In genomic region chr9:129273136-129273895, GRCh38 we compare ENCODE assay signal across 18 cellular contexts.
A peak's percentile ranks its signal among the peaks of the same experiment; 100 is the strongest.
DNase-seq lines count a peak whose midpoint lies in the region; ATAC-seq, FAIRE-seq and TF ChIP-seq lines count a peak whose summit lies in the region.
"Had no signal": no experiment of that assay in that cellular context is flagged by ENCODE, and none has a peak within 500 bp of the region (broad histone marks: within the 10 kb centered on the region; RNA-seq: fewer than 3 reads in every experiment).

No MANE protein-coding gene starts in this region.

- no peak for TF ChIP-seq POLR2A in erythroblast (IDR thresholded peaks at IDR 0.05; ENCODE audit: low read length)

- no peaks in the 10 kb centered on the region for H3K4me1 ChIP-seq in kidney (ENCODE audit: control insufficient read depth in 1 of 2, insufficient read depth in 1 of 2, low read depth in 1 of 2, low read length in 2 of 2)

- no peaks in the 10 kb centered on the region for H3K36me3 ChIP-seq in kidney (ENCODE audit: control insufficient read depth in 1 of 2, insufficient read depth in 2 of 2, low read length in 2 of 2)

- intact Hi-C loops in kidney (cut with DNase I) = no loop called here
- intact Hi-C loops in sciatic nerve (cut with DNase I) = no loop called here

- DNase-seq in activated CD8-positive, alpha-beta memory T cell treated with anti-CD3 and anti-CD28 coated beads, Interleukin-2, amount 50 U/mL, for 48 hours = peak; percentile 40
- no peak for DNase-seq in activated CD8-positive, alpha-beta memory T cell treated with anti-CD3 and anti-CD28 coated beads for 24 hours
- DNase-seq in GM13976 (ENCODE audit: low spot score) (peak; percentile 7), kidney (peak; percentile 22), sciatic nerve (ENCODE audit: low spot score) (peak; percentile 42), epidermal melanocyte (ENCODE audit: insufficient read length, low spot score) (no peak), erythroblast (lab: John Stamatoyannopoulos, UW) (no peak)
- DNase-seq: CD4-positive, CD25-positive, alpha-beta regulatory T cell; GM23248; KG1; NCI-H1105; NCI-H187; NCI-H446; PC-9 had no signal

- TF ChIP-seq CTCF in GM13976 (IDR thresholded peaks at IDR 0.05; ENCODE audit: borderline replicate concordance, control extremely low read depth, extremely low read depth, insufficient read depth, missing control alignments) (no peak), kidney (IDR thresholded peaks at IDR 0.05; ENCODE audit: borderline replicate concordance, extremely low read depth, insufficient read depth) (no peak)

- in situ Hi-C loops in GM13976 (cut with MboI; ENCODE audit: low sequenced_read_pairs, unreplicated experiment) = no loop called here

- no peaks in the 10 kb centered on the region for H3K9me3 ChIP-seq in kidney (ENCODE audit: control insufficient read depth in 1 of 2, low read length in 2 of 2)
- H3K9me3 ChIP-seq: A549 had no signal

- H3K4me3 ChIP-seq in kidney (ENCODE audit: low read length in 2 of 2) = no peak overlapping the region
- H3K4me3 ChIP-seq: A549, GM23248, PC-9 had no signal

- no peak for FAIRE-seq in kidney (lab: Jason Lieb, UNC)
- FAIRE-seq: A549, GM19239 had no signal

- no peak overlapping the region for H3K9ac ChIP-seq in kidney (ENCODE audit: low read length in 2 of 2)
- H3K9ac ChIP-seq: GM23248 had no signal

- ATAC-seq in sciatic nerve (no peak), GM21528 (IDR thresholded peaks at IDR 0.05; ENCODE audit: low FRiP score, unreplicated experiment) (no peak)
- ATAC-seq: A549 had no signal

- no peak overlapping the region for H3K27ac ChIP-seq in kidney (ENCODE audit: low read depth in 2 of 2, low read length in 2 of 2)
- H3K27ac ChIP-seq: GM23248, HL-60, PC-9 had no signal

Comparison
In these comparisons a context has a peak if more than half of its experiments do, and no peak if none do; other contexts are left out.
1. DNase-seq: peak in activated CD8-positive, alpha-beta memory T cell treated with anti-CD3 and anti-CD28 coated beads, Interleukin-2, amount 50 U/mL, for 48 hours (single experiment), GM13976 (single experiment), kidney (single experiment) and sciatic nerve (single experiment); none in activated CD8-positive, alpha-beta memory T cell treated with anti-CD3 and anti-CD28 coated beads for 24 hours (single experiment), epidermal melanocyte (single experiment) and erythroblast (0 of 2).